ENCODE assay signal across 2 cellular contexts in genomic region chr4:168564024-168564423, GRCh38.
TF ChIP-seq lines count a peak whose summit lies in the region.

No MANE protein-coding gene starts in this region.

TF ChIP-seq in HCT116, 20 proteins besides CTCF, POLR2A, EP300 and RAD21:
- TF ChIP-seq TCF7L2 (IDR thresholded peaks at IDR 0.05; ENCODE audit: borderline replicate concordance, extremely low read depth, insufficient read depth, insufficient read length) (no peak), EGR1 (IDR thresholded peaks at IDR 0.05; ENCODE audit: low read depth) (no peak), POLR2AphosphoS5 (IDR thresholded peaks at IDR 0.05; ENCODE audit: low read depth, low read length) (no peak), EZH2phosphoT487 (IDR thresholded peaks at IDR 0.05; ENCODE audit: borderline replicate concordance) (no peak), YY1 (IDR thresholded peaks at IDR 0.05; ENCODE audit: extremely low read depth, insufficient replicate concordance, low read depth, low read length) (no peak), EZH2 (IDR thresholded peaks at IDR 0.05) (no peak), REST (IDR thresholded peaks at IDR 0.05; ENCODE audit: low read depth) (no peak), ATF3 (IDR thresholded peaks at IDR 0.05) (no peak), ZNF274 (IDR thresholded peaks at IDR 0.05; ENCODE audit: low read depth, low read length) (no peak), FOSL1 (IDR thresholded peaks at IDR 0.05; ENCODE audit: low read depth) (no peak), SP1 (IDR thresholded peaks at IDR 0.05; ENCODE audit: low read depth) (no peak), ELF1 (IDR thresholded peaks at IDR 0.05; ENCODE audit: borderline replicate concordance, low read depth) (no peak), JUND (IDR thresholded peaks at IDR 0.05) (no peak), SRF (IDR thresholded peaks at IDR 0.05; ENCODE audit: low read depth) (no peak)

TF ChIP-seq in IMR-90, 13 proteins besides CTCF, POLR2A, EP300 and RAD21:
- TF ChIP-seq MAFK (IDR thresholded peaks at IDR 0.05; ENCODE audit: low read depth, low read length) (no peak), USF2 (IDR thresholded peaks at IDR 0.05; ENCODE audit: low read depth, low read length) (no peak), BHLHE40 (IDR thresholded peaks at IDR 0.05; ENCODE audit: low read depth, low read length) (no peak), MXI1 (IDR thresholded peaks at IDR 0.05; ENCODE audit: borderline replicate concordance, low read depth, low read length) (no peak), SMC3 (IDR thresholded peaks at IDR 0.05; ENCODE audit: low read depth, low read length) (no peak), NFE2L2 (IDR thresholded peaks at IDR 0.05; ENCODE audit: low read depth, low read length) (no peak), CHD1 (IDR thresholded peaks at IDR 0.05; ENCODE audit: low read depth, low read length) (no peak), MAZ (IDR thresholded peaks at IDR 0.05; ENCODE audit: borderline replicate concordance, low read depth, low read length) (no peak), RFX5 (IDR thresholded peaks at IDR 0.05; ENCODE audit: low read depth, low read length) (no peak)
